Comparison of ENCODE assay signal across 8 cellular contexts in genomic region chr16:11256657-11257130, GRCh38. TPM values are rescaled to one million over a fixed set of nuclear protein-coding genes. Genes with fewer than 3 reads are reported as not detected.
DNase-seq lines count a peak whose midpoint lies in the region; ATAC-seq and TF ChIP-seq lines count a peak whose summit lies in the region.

No MANE protein-coding gene starts in this region.

- peaks cover 0 to 42% (median 39%) of the 10 kb centered on the region in 11 experiments; a peak in 18 of 22 replicates for H4K20me1 ChIP-seq in BLaER1 treated with 17β-estradiol and CSF1 and Interleukin-3, amounts not matched to agents 10 nM and 100 nM

- peak overlapping the region; percentile 85 for H3K27ac Mint-ChIP-seq in activated T-helper 1 cell treated with anti-CD3 and anti-CD28 coated beads, Interleukin-12 subunit alpha, Interleukin-12 subunit beta, Interleukin-2, Interleukin-4 antibody, amounts not matched to agents 30 ng/mL and 10 ng/mL and 1 ng/mL, durations not matched to agents 14 hours and 24 hours and 36 hours

- TF ChIP-seq CTCF in gastroesophageal sphincter (IDR thresholded peaks at IDR 0.05) (no peak), omental fat pad (IDR thresholded peaks at IDR 0.05) (no peak)

- peak overlapping the region; percentile 86 for H3K4me3 Mint-ChIP-seq in activated T-helper 1 cell treated with anti-CD3 and anti-CD28 coated beads, Interleukin-12 subunit alpha, Interleukin-12 subunit beta, Interleukin-2, Interleukin-4 antibody, amounts not matched to agents 30 ng/mL and 10 ng/mL and 1 ng/mL, durations not matched to agents 14 hours and 24 hours and 36 hours

- no peak for TF ChIP-seq EP300 in gastroesophageal sphincter (IDR thresholded peaks at IDR 0.05)

- H3K9me3 ChIP-seq in BLaER1 treated with 17β-estradiol and CSF1 and Interleukin-3, amounts not matched to agents 10 nM and 100 nM (replicated peaks in 1 of 11): no peaks in the 10 kb centered on the region
- H3K9me3 ChIP-seq in gastroesophageal sphincter: no peaks in the 10 kb centered on the region

- H3K27ac ChIP-seq in BLaER1 treated with 17β-estradiol and CSF1 and Interleukin-3, amounts not matched to agents 10 nM and 100 nM: peak overlapping the region; percentile 81 to 97 (median 92)
- H3K27ac ChIP-seq in gastroesophageal sphincter: peak overlapping the region; percentile 78 to 97 (median 91)

- peaks cover 8% of the 10 kb centered on the region for H3K27me3 Mint-ChIP-seq in activated T-helper 1 cell treated with anti-CD3 and anti-CD28 coated beads, Interleukin-12 subunit alpha, Interleukin-12 subunit beta, Interleukin-2, Interleukin-4 antibody, amounts not matched to agents 30 ng/mL and 10 ng/mL and 1 ng/mL, durations not matched to agents 14 hours and 24 hours and 36 hours (ENCODE audit: insufficient read depth)

- DNase-seq in LHCN-M2 (ENCODE audit: low read depth) (peak; percentile 50), omental fat pad (ENCODE audit: low spot score) (no peak), NOMO-1 treated with dmso at 0.1 percent for 144 hours (lab: John Stamatoyannopoulos, UW; ENCODE audit: unreplicated experiment) (no peak), GDM1 (lab: John Stamatoyannopoulos, UW) (no peak)
- no peak for DNase-seq in activated T-helper 1 cell treated with anti-CD3 and anti-CD28 coated beads, Interleukin-12 subunit alpha, Interleukin-12 subunit beta, Interleukin-2, Interleukin-4 antibody, amounts not matched to agents 30 ng/mL and 10 ng/mL and 1 ng/mL, durations not matched to agents 14 hours and 24 hours and 36 hours (ENCODE audit: low spot score)

- peaks cover 44 to 71% (median 68%) of the 10 kb centered on the region in 10 experiments for H3K4me1 ChIP-seq in BLaER1 treated with 17β-estradiol and CSF1 and Interleukin-3, amounts not matched to agents 10 nM and 100 nM
- peaks cover 0 to 64% (median 4%) of the 10 kb centered on the region in 3 donors for H3K4me1 ChIP-seq in gastroesophageal sphincter

- no peak for TF ChIP-seq POLR2A in gastroesophageal sphincter (IDR thresholded peaks at IDR 0.05)

- H3K4me3 ChIP-seq in BLaER1 treated with 17β-estradiol and CSF1 and Interleukin-3, amounts not matched to agents 10 nM and 100 nM: peak overlapping the region; percentile 65 to 87 (median 78)
- peak overlapping the region; percentile 69 to 80 for H3K4me3 ChIP-seq in gastroesophageal sphincter

- H3K36me3 ChIP-seq in BLaER1 treated with 17β-estradiol and CSF1 and Interleukin-3, amounts not matched to agents 10 nM and 100 nM: peaks cover 0 to 18% (median 0%) of the 10 kb centered on the region in 11 experiments; a peak in 3 of 22 replicates
- no peaks in the 10 kb centered on the region for H3K36me3 ChIP-seq in gastroesophageal sphincter

- ATAC-seq in gastroesophageal sphincter: peak; percentile 35
- ATAC-seq in omental fat pad (ENCODE audit: low FRiP score): peak; percentile 8
- ATAC-seq in HG03135 (IDR thresholded peaks at IDR 0.05; ENCODE audit: unreplicated experiment): no peak

- H3K4me1 Mint-ChIP-seq in activated T-helper 1 cell treated with anti-CD3 and anti-CD28 coated beads, Interleukin-12 subunit alpha, Interleukin-12 subunit beta, Interleukin-2, Interleukin-4 antibody, amounts not matched to agents 30 ng/mL and 10 ng/mL and 1 ng/mL, durations not matched to agents 14 hours and 24 hours and 36 hours (ENCODE audit: low read depth): peaks cover 47% of the 10 kb centered on the region

- no peaks in the 10 kb centered on the region for H3K9me3 Mint-ChIP-seq in activated T-helper 1 cell treated with anti-CD3 and anti-CD28 coated beads, Interleukin-12 subunit alpha, Interleukin-12 subunit beta, Interleukin-2, Interleukin-4 antibody, amounts not matched to agents 30 ng/mL and 10 ng/mL and 1 ng/mL, durations not matched to agents 14 hours and 24 hours and 36 hours

- peaks cover 0 to 12% (median 0%) of the 10 kb centered on the region in 11 experiments; a peak in 8 of 22 replicates for H3K27me3 ChIP-seq in BLaER1 treated with 17β-estradiol and CSF1 and Interleukin-3, amounts not matched to agents 10 nM and 100 nM
- H3K27me3 ChIP-seq in gastroesophageal sphincter: no peaks in the 10 kb centered on the region

- H3K4me2 ChIP-seq in BLaER1 treated with 17β-estradiol and CSF1 and Interleukin-3, amounts not matched to agents 10 nM and 100 nM: peak overlapping the region; percentile 97 to 100 (median 99)

- H3K9ac ChIP-seq in BLaER1 treated with 17β-estradiol and CSF1 and Interleukin-3, amounts not matched to agents 10 nM and 100 nM: peak overlapping the region; percentile 87 to 97 (median 91)

- intact Hi-C loops in activated T-helper 1 cell treated with anti-CD3 and anti-CD28 coated beads, Interleukin-12 subunit alpha, Interleukin-12 subunit beta, Interleukin-2, Interleukin-4 antibody, amounts not matched to agents 30 ng/mL and 10 ng/mL and 1 ng/mL, durations not matched to agents 14 hours and 24 hours and 36 hours (cut with micrococcal nuclease): loop anchor here (1.0 to 10.0 kb wide), 8 partner anchors 156 to 658 kb away; partner anchors contain the start of genes CIITA, GSPT1, LITAF and NUBP1

- H3K36me3 Mint-ChIP-seq in activated T-helper 1 cell treated with anti-CD3 and anti-CD28 coated beads, Interleukin-12 subunit alpha, Interleukin-12 subunit beta, Interleukin-2, Interleukin-4 antibody, amounts not matched to agents 30 ng/mL and 10 ng/mL and 1 ng/mL, durations not matched to agents 14 hours and 24 hours and 36 hours (ENCODE audit: low read depth): peaks cover 28% of the 10 kb centered on the region

- 8% methylated on average over 2 of the region's 32 CpGs; no CpG with 5 or more reads in 1 of the 2 donors for WGBS in gastroesophageal sphincter (ENCODE audit: low coverage in 1 of 2), 2 donors

RNA-seq across cellular contexts. Expression of gene SOCS1, which starts 0.7 kb away (rescaled TPM):
- 0.51 and 0.98 TPM in 2 replicates for total RNA-seq in LHCN-M2 (2014; rRNA removed)
- polyA plus RNA-seq in LHCN-M2 (2012): 0.96 TPM
- 158 and 161 TPM in 2 replicates for total RNA-seq in activated T-helper 1 cell treated with anti-CD3 and anti-CD28 coated beads, Interleukin-12 subunit alpha, Interleukin-12 subunit beta, Interleukin-2, Interleukin-4 antibody, amounts not matched to agents 30 ng/mL and 10 ng/mL and 1 ng/mL, durations not matched to agents 14 hours and 24 hours and 36 hours
- 10 to 100 TPM in 1 of 4 donors, 1 to 10 TPM in 3; 5.3 to 10.5 (median 6.9) TPM for total RNA-seq in gastroesophageal sphincter
- total RNA-seq in omental fat pad: 10 to 100 TPM in 2 of 4 donors, 1 to 10 TPM in 2; 6.5 to 26.8 (median 18.0) TPM

RNA-seq across cellular contexts. Expression of gene TNP2, which starts 12.4 kb away (rescaled TPM):
- total RNA-seq in LHCN-M2 (2014; rRNA removed) (not detected in 2 replicates), gastroesophageal sphincter (not detected), omental fat pad (not detected)
- not detected for polyA plus RNA-seq in LHCN-M2 (2012)
- total RNA-seq in activated T-helper 1 cell treated with anti-CD3 and anti-CD28 coated beads, Interleukin-12 subunit alpha, Interleukin-12 subunit beta, Interleukin-2, Interleukin-4 antibody, amounts not matched to agents 30 ng/mL and 10 ng/mL and 1 ng/mL, durations not matched to agents 14 hours and 24 hours and 36 hours: not detected in 2 replicates

RNA-seq across cellular contexts. Expression of gene PRM3, which starts 16.7 kb away (rescaled TPM):
- total RNA-seq in LHCN-M2 (2014; rRNA removed): not detected in 2 replicates
- not detected for polyA plus RNA-seq in LHCN-M2 (2012)
- not detected in 2 replicates for total RNA-seq in activated T-helper 1 cell treated with anti-CD3 and anti-CD28 coated beads, Interleukin-12 subunit alpha, Interleukin-12 subunit beta, Interleukin-2, Interleukin-4 antibody, amounts not matched to agents 30 ng/mL and 10 ng/mL and 1 ng/mL, durations not matched to agents 14 hours and 24 hours and 36 hours
- total RNA-seq in gastroesophageal sphincter: not detected
- not detected for total RNA-seq in omental fat pad

RNA-seq across cellular contexts. Expression of gene PRM2, which starts 19.6 kb away (rescaled TPM):
- not detected in 2 replicates for total RNA-seq in LHCN-M2 (2014; rRNA removed)
- not detected for polyA plus RNA-seq in LHCN-M2 (2012)
- total RNA-seq in activated T-helper 1 cell treated with anti-CD3 and anti-CD28 coated beads, Interleukin-12 subunit alpha, Interleukin-12 subunit beta, Interleukin-2, Interleukin-4 antibody, amounts not matched to agents 30 ng/mL and 10 ng/mL and 1 ng/mL, durations not matched to agents 14 hours and 24 hours and 36 hours: not detected in 2 replicates
- not detected for total RNA-seq in gastroesophageal sphincter
- not detected for total RNA-seq in omental fat pad

RNA-seq across cellular contexts. Expression of gene PRM1, which starts 24.4 kb away (rescaled TPM):
- total RNA-seq in LHCN-M2 (2014; rRNA removed) (not detected in 2 replicates), gastroesophageal sphincter (not detected), omental fat pad (not detected)
- not detected for polyA plus RNA-seq in LHCN-M2 (2012)
- not detected in 2 replicates for total RNA-seq in activated T-helper 1 cell treated with anti-CD3 and anti-CD28 coated beads, Interleukin-12 subunit alpha, Interleukin-12 subunit beta, Interleukin-2, Interleukin-4 antibody, amounts not matched to agents 30 ng/mL and 10 ng/mL and 1 ng/mL, durations not matched to agents 14 hours and 24 hours and 36 hours
